2 cellular contexts compared by ENCODE assay signal in genomic region chr1:88779880-88780279, GRCh38.
TF ChIP-seq lines count a peak whose summit lies in the region.

No MANE protein-coding gene starts in this region.

TF ChIP-seq in K562, 482 proteins besides CTCF, POLR2A, EP300 and RAD21:
- TF ChIP-seq KDM1A (IDR thresholded peaks at IDR 0.05) = peak; percentile 72 to 77; a peak in 3 of 4 replicates
- TF ChIP-seq ZNF121 (CRISPR knock-in tag; conservative IDR thresholded peaks at IDR 0.05) = no peak
- no peak for TF ChIP-seq POU5F1 (IDR thresholded peaks at IDR 0.05; ENCODE audit: borderline replicate concordance, low read depth, low read length, partially characterized antibody)
- no peak for TF ChIP-seq ZNF274 (IDR thresholded peaks at IDR 0.05; ENCODE audit: borderline replicate concordance, low read depth, low read length)
- no peak for TF ChIP-seq IRF9 (tag; IDR thresholded peaks at IDR 0.05)
- no peak for TF ChIP-seq ZNF449 (CRISPR knock-in tag; IDR thresholded peaks at IDR 0.05)
- TF ChIP-seq NR2F6 (CRISPR knock-in tag; IDR thresholded peaks at IDR 0.05) = no peak

TF ChIP-seq in SK-N-SH treated with all-trans-retinoic acid at 6 μM for 48 hours, 23 proteins besides CTCF, POLR2A, EP300 and RAD21:
- TF ChIP-seq CSRNP3 (CRISPR knock-in tag; IDR thresholded peaks at IDR 0.05) (no peak), POU6F1 (CRISPR knock-in tag; IDR thresholded peaks at IDR 0.05; ENCODE audit: borderline replicate concordance, low read depth) (no peak), OSR1 (CRISPR knock-in tag; IDR thresholded peaks at IDR 0.05) (no peak)
TF ChIP-seq in SK-N-SH treated with all-trans-retinoic acid at 6 μM for 48 hours: peak in this region for 0.
